ENCODE assay signal across 16 cellular contexts in genomic region chr17:50271173-50271750, GRCh38. TPM values are rescaled to one million over a fixed set of nuclear protein-coding genes. Genes with fewer than 3 reads are reported as not detected.
A peak's percentile ranks its signal among the peaks of the same experiment; 100 is the strongest.
DNase-seq lines count a peak whose midpoint lies in the region; FAIRE-seq and TF ChIP-seq lines count a peak whose summit lies in the region.
"Had no signal": no experiment of that assay in that cellular context is flagged by ENCODE, and none has a peak within 500 bp of the region (broad histone marks: within the 10 kb centered on the region; RNA-seq: fewer than 3 reads in every experiment).

No MANE protein-coding gene starts in this region.

- peak overlapping the region in 3 of 5 experiments; percentile 55 to 75 (median 57) for H3K27ac Mint-ChIP-seq in brain
- H3K27ac Mint-ChIP-seq: progenitor cell of endocrine pancreas, T-cell, type B pancreatic cell had no signal

- 49 to 57% methylated on average over 6 of the region's 6 CpGs for WGBS in tibial nerve, 2 donors

- no peaks in the 10 kb centered on the region for H3K36me3 Mint-ChIP-seq in brain
- H3K36me3 Mint-ChIP-seq: T-cell, type B pancreatic cell had no signal

- no peak for TF ChIP-seq POLR2A in tibial nerve (IDR thresholded peaks at IDR 0.05)
- TF ChIP-seq POLR2A in H54 (IDR thresholded peaks at IDR 0.05; ENCODE audit: low read depth, low read length) = no peak

- H3K4me3 Mint-ChIP-seq in brain = peak overlapping the region in 2 of 5 experiments; percentile 39 to 40
- H3K4me3 Mint-ChIP-seq: type B pancreatic cell had no signal

- no peak for FAIRE-seq in H54 (lab: Jason Lieb, UNC)
- FAIRE-seq: GM19239, keratinocyte had no signal

- H3K4me1 Mint-ChIP-seq in brain = peaks cover 60% of the 10 kb centered on the region

- peak; percentile 37 for DNase-seq in activated effector memory CD4-positive, alpha-beta T cell treated with anti-CD3 and anti-CD28 coated beads, Interleukin-2, amount 50 U/mL, for 16 hours
- no peak for DNase-seq in activated effector memory CD4-positive, alpha-beta T cell treated with Interleukin-2 at 50 U/mL for 16 hours
- DNase-seq in mesenteric fat pad (ENCODE audit: low spot score) = peak; percentile 5
- DNase-seq in tibial nerve (ENCODE audit: low spot score in 2 of 2) = no peak
- DNase-seq in H54 (ENCODE audit: insufficient read length, low spot score) = no peak
- DNase-seq in stimulated activated naive CD4-positive, alpha-beta T cell (lab: John Stamatoyannopoulos, UW) = no peak
- DNase-seq in HCEC 1CT = no peak
- DNase-seq: mucosa of descending colon, NCI-H2081 had no signal

- no peaks in the 10 kb centered on the region for H3K36me3 ChIP-seq in tibial nerve

- no peak overlapping the region for H3K4me3 ChIP-seq in tibial nerve
- H3K4me3 ChIP-seq: mucosa of descending colon had no signal

- TF ChIP-seq EP300 in tibial nerve (IDR thresholded peaks at IDR 0.05) = no peak

- TF ChIP-seq CTCF in brain (conservative IDR thresholded peaks at IDR 0.05) = no peak
- TF ChIP-seq CTCF in tibial nerve (IDR thresholded peaks at IDR 0.05) = no peak

- peaks cover 33% of the 10 kb centered on the region for H3K27me3 Mint-ChIP-seq in brain

- peaks cover 0 to 6% of the 10 kb centered on the region in 2 donors for H3K27me3 ChIP-seq in tibial nerve

- H3K4me1 ChIP-seq in tibial nerve = peaks cover 0 to 76% (median 37%) of the 10 kb centered on the region in 4 donors

- H3K9me3 Mint-ChIP-seq in brain = peaks cover 0 to 2% (median 0%) of the 10 kb centered on the region in 5 experiments
- H3K9me3 Mint-ChIP-seq: T-cell, type B pancreatic cell had no signal

- H3K9me3 ChIP-seq in tibial nerve = no peaks in the 10 kb centered on the region
- H3K9me3 ChIP-seq: mucosa of descending colon had no signal

- peak overlapping the region; percentile 60 to 92 (median 87) for H3K27ac ChIP-seq in tibial nerve

RNA-seq across cellular contexts. Expression of gene TMEM92, which starts 3.0 kb away (rescaled TPM):
- not detected for polyA plus RNA-seq in brain (ENCODE audit: insufficient read depth, low read depth, low replicate concordance)
- not detected for total RNA-seq in mesenteric fat pad
- total RNA-seq in tibial nerve = under 1 TPM in 2 of 4 donors, not detected in 2; 0.44 to 0.59 TPM
- total RNA-seq: RPMI7951, T-cell had no signal

Comparison
In these comparisons a context has a peak if more than half of its experiments do, and no peak if none do; other contexts are left out.
1. DNase-seq: peak in activated effector memory CD4-positive, alpha-beta T cell treated with anti-CD3 and anti-CD28 coated beads, Interleukin-2, amount 50 U/mL, for 16 hours (single experiment) and mesenteric fat pad (single experiment); none in activated effector memory CD4-positive, alpha-beta T cell treated with Interleukin-2 at 50 U/mL for 16 hours (single experiment), tibial nerve (0 of 2), H54 (single experiment), stimulated activated naive CD4-positive, alpha-beta T cell (0 of 6) and HCEC 1CT (single experiment).